9 cellular contexts compared by ENCODE assay signal in genomic region chr2:121480826-121481225, GRCh38. TPM values are rescaled to one million over a fixed set of nuclear protein-coding genes. Genes with fewer than 3 reads are reported as not detected.
DNase-seq lines count a peak whose midpoint lies in the region; TF ChIP-seq lines count a peak whose summit lies in the region.
"Had no signal": no experiment of that assay in that cellular context is flagged by ENCODE, and none has a peak within 500 bp of the region (broad histone marks: within the 10 kb centered on the region; RNA-seq: fewer than 3 reads in every experiment).

No MANE protein-coding gene starts in this region.

- H3K9me3 ChIP-seq in HEK293 (ENCODE audit: control insufficient read depth, insufficient read depth, low read depth, low read length): no peaks in the 10 kb centered on the region
- no peaks in the 10 kb centered on the region for H3K9me3 ChIP-seq in SK-N-SH
- H3K9me3 ChIP-seq: upper lobe of right lung had no signal

- no peak overlapping the region for H2AFZ ChIP-seq in SK-N-SH (ENCODE audit: low read depth)

- H3K27ac ChIP-seq in HEK293 (ENCODE audit: extremely low read depth, low read depth, low read length): no peak overlapping the region
- H3K27ac ChIP-seq in SK-N-SH (ENCODE audit: low read depth in 2 of 2, low read length in 1 of 2): peak overlapping the region; percentile 45 to 87
- H3K27ac ChIP-seq: upper lobe of right lung had no signal

- H3K4me3 ChIP-seq in HEK293 (ENCODE audit: low read depth, low read length) (no peak overlapping the region), SK-N-SH (ENCODE audit: low read depth in 2 of 2, low read length in 1 of 2) (no peak overlapping the region), foreskin fibroblast (ENCODE audit: low read depth in 1 of 2, low read length in 2 of 2) (no peak overlapping the region), skeletal muscle cell (ENCODE audit: low read depth, low read length) (no peak overlapping the region)
- H3K4me3 ChIP-seq: upper lobe of right lung had no signal

- TF ChIP-seq RAD21 in SK-N-SH (IDR thresholded peaks at IDR 0.05; ENCODE audit: low read length): no peak; the same call in 1 of the 2 replicates

- H4K20me1 ChIP-seq in SK-N-SH (ENCODE audit: insufficient read depth): peaks cover 27% of the 10 kb centered on the region

- H3K36me3 ChIP-seq in HEK293 (ENCODE audit: control insufficient read depth in 2 of 2, insufficient read depth in 1 of 2, low read length in 2 of 2) (no peaks in the 10 kb centered on the region), SK-N-SH (replicated peaks in 1 of 2; ENCODE audit: control insufficient read depth in 1 of 2, insufficient read depth in 2 of 2, low read length in 1 of 2) (no peaks in the 10 kb centered on the region)
- H3K36me3 ChIP-seq: upper lobe of right lung had no signal

- no peaks in the 10 kb centered on the region for H3K27me3 ChIP-seq in SK-N-SH (ENCODE audit: insufficient read depth)
- H3K27me3 ChIP-seq: upper lobe of right lung had no signal

- no peak for TF ChIP-seq CTCF in HEK293 (tag by site-specific recombination; IDR thresholded peaks at IDR 0.05)
- no peak for TF ChIP-seq CTCF in SK-N-SH (IDR thresholded peaks at IDR 0.05)
- TF ChIP-seq CTCF in foreskin fibroblast (IDR thresholded peaks at IDR 0.05; ENCODE audit: low read depth, low read length): no peak

- peak; percentile 76 for DNase-seq in SK-N-SH
- peak; percentile 59 to 86 for DNase-seq in foreskin fibroblast
- peak; percentile 96 for DNase-seq in skeletal muscle cell (ENCODE audit: low read depth)
- DNase-seq in activated naive CD4-positive, alpha-beta T cell treated with Interleukin-2 at 50 U/mL for 16 hours: no peak
- no peak for DNase-seq in activated CD4-positive, alpha-beta T cell treated with anti-CD3 and anti-CD28 coated beads for 48 hours
- DNase-seq in stimulated activated CD8-positive, alpha-beta memory T cell treated with anti-CD3 and anti-CD28 coated beads, Interleukin-4, amount 100 ng/mL, for 48 hours: no peak
- DNase-seq: NK-92 treated with Interleukin-12 subunit alpha and Interleukin-12 subunit beta, amount 100 ng/mL, for 24 hours; upper lobe of right lung had no signal

- no peaks in the 10 kb centered on the region for H3K9me2 ChIP-seq in SK-N-SH

- POLR2A ChIA-PET in HEK293 (lab: Yijun Ruan, JAX) (no interaction called here), SK-N-SH (lab: Yijun Ruan, JAX) (interaction anchor here (1.2 kb wide), 1 partner anchor 50 kb away, joined by 3 read pairs; the partner anchor contains the start of gene RNU4ATAC)

- peak overlapping the region; percentile 25; the same call in 1 of the 2 replicates for H3K4me2 ChIP-seq in SK-N-SH

- peaks cover 26% of the 10 kb centered on the region; the same call in 1 of the 2 replicates for H3K79me2 ChIP-seq in SK-N-SH (ENCODE audit: insufficient read depth)

- peaks cover 7% of the 10 kb centered on the region for H3F3A ChIP-seq in SK-N-SH (replicated peaks; ENCODE audit: insufficient read depth)

- peak; percentile 78 to 81; a peak in 3 of 4 replicates for TF ChIP-seq EP300 in SK-N-SH (IDR thresholded peaks at IDR 0.05; ENCODE audit: borderline replicate concordance in 1 of 2, low read depth in 1 of 2, low read length in 1 of 2)

- no peak overlapping the region for H3K9ac ChIP-seq in SK-N-SH

- CTCF ChIA-PET in HEK293 (lab: Yijun Ruan, JAX): interaction anchor here (0.9 to 1.8 kb wide), 7 partner anchors 9 to 389 kb away, joined by 3 to 8 read pairs (median 3); no protein-coding TSS in a partner anchor
- CTCF ChIA-PET in SK-N-SH (lab: Yijun Ruan, JAX): interaction anchor here (0.9 to 1.6 kb wide), 9 partner anchors 9 to 115 kb away, joined by 3 to 6 read pairs (median 3); no protein-coding TSS in a partner anchor

- WGBS in SK-N-SH (ENCODE audit: low lambda C conversion rate): 23% methylated on average over 4 of the region's 5 CpGs

- H3K4me1 ChIP-seq in HEK293 (ENCODE audit: control insufficient read depth, insufficient read depth, low read length) (peaks cover 21% of the 10 kb centered on the region), SK-N-SH (ENCODE audit: control insufficient read depth in 1 of 2, insufficient read depth in 2 of 2, low read depth in 1 of 2, low read length in 1 of 2) (peaks cover 38 to 71% of the 10 kb centered on the region in 2 experiments)

TF ChIP-seq in HEK293, 187 proteins besides CTCF, POLR2A, EP300 and RAD21 (continues in another document):
- no peak for TF ChIP-seq ZNF549 (tag by site-specific recombination; IDR thresholded peaks at IDR 0.05)
- no peak for TF ChIP-seq ZNF777 (tag by site-specific recombination; IDR thresholded peaks at IDR 0.05; ENCODE audit: borderline replicate concordance)
- TF ChIP-seq PRDM10 (tag by site-specific recombination; IDR thresholded peaks at IDR 0.05): peak; percentile 51; the same call in 1 of the 2 replicates

TF ChIP-seq in SK-N-SH, 30 proteins besides CTCF, POLR2A, EP300 and RAD21:
- TF ChIP-seq RCOR1 (IDR thresholded peaks at IDR 0.05; ENCODE audit: low read length) (peak; percentile 38; the same call in 1 of the 2 replicates), TAF1 (IDR thresholded peaks at IDR 0.05; ENCODE audit: borderline replicate concordance, low read depth, low read length) (no peak), PBX3 (IDR thresholded peaks at IDR 0.05) (peak; percentile 95), SMC3 (IDR thresholded peaks at IDR 0.05; ENCODE audit: low read depth, low read length) (peak; percentile 9; the same call in 1 of the 2 replicates), POLR2AphosphoS5 (IDR thresholded peaks at IDR 0.05; ENCODE audit: low read depth, low read length) (peak; percentile 84), ZBTB33 (IDR thresholded peaks at IDR 0.05; ENCODE audit: borderline replicate concordance, low read depth) (peak; percentile 32; the same call in 1 of the 2 replicates), RXRA (IDR thresholded peaks at IDR 0.05; ENCODE audit: borderline replicate concordance, low read depth) (peak; percentile 56; the same call in 1 of the 2 replicates), NRF1 (IDR thresholded peaks at IDR 0.05; ENCODE audit: low read depth, low read length) (no peak), JUND (IDR thresholded peaks at IDR 0.05) (peak; percentile 67), NFIC (IDR thresholded peaks at IDR 0.05; ENCODE audit: borderline replicate concordance) (peak; percentile 99), TCF12 (IDR thresholded peaks at IDR 0.05) (peak; percentile 98), TEAD4 (IDR thresholded peaks at IDR 0.05; ENCODE audit: borderline replicate concordance, insufficient read depth) (peak; percentile 74; the same call in 1 of the 2 replicates), FOSL2 (IDR thresholded peaks at IDR 0.05; ENCODE audit: borderline replicate concordance, low read depth) (peak; percentile 22; the same call in 1 of the 2 replicates), RFX5 (IDR thresholded peaks at IDR 0.05; ENCODE audit: low read length) (no peak), MAX (IDR thresholded peaks at IDR 0.05; ENCODE audit: low read depth) (peak; percentile 58; the same call in 1 of the 2 replicates), FOXM1 (IDR thresholded peaks at IDR 0.05; ENCODE audit: low read depth) (no peak)

RNA-seq across cellular contexts. Expression of gene RNU4ATAC, which starts 49.9 kb away (rescaled TPM):
- not detected in 2 replicates for polyA plus RNA-seq in SK-N-SH (2012; rRNA removed)
- not detected in 2 replicates for polyA plus RNA-seq in SK-N-SH (2012; cell fraction: cytosol; rRNA removed)
- polyA plus RNA-seq in SK-N-SH (2012; cell fraction: nucleus; rRNA removed): not detected in 2 replicates

Comparison
In these comparisons a context has a peak if more than half of its experiments do, and no peak if none do; other contexts are left out.
1. DNase-seq: peak in SK-N-SH (single experiment), foreskin fibroblast (2 of 2) and skeletal muscle cell (single experiment); none in activated naive CD4-positive, alpha-beta T cell treated with Interleukin-2 at 50 U/mL for 16 hours (single experiment), activated CD4-positive, alpha-beta T cell treated with anti-CD3 and anti-CD28 coated beads for 48 hours (single experiment) and stimulated activated CD8-positive, alpha-beta memory T cell treated with anti-CD3 and anti-CD28 coated beads, Interleukin-4, amount 100 ng/mL, for 48 hours (single experiment).
2. Of the 4 proteins assayed by ChIP-seq in both HEK293 and SK-N-SH: peak only in HEK293: none; only in SK-N-SH: PBX3; in both: none; in neither: 3.